ENCODE assay signal across 32 cellular contexts in the genomic region with DNA sequence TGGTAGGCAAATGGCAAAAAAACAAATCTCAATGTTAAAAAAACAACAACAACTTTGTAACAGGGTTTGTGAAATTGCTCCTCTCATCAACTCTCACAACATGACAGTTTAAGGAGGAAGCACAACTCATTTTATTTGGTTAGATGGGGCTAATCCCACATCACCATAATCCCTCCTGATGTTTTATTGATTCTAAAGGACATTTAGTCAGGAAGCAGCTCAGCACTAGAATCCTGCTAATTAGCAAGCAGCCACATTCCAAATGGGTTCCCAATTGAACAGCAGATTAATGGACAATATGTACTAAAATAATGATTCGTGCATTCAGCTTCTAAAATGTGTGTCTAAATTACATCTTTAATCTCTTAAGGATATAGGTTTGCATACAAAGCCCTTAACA. TPM values are rescaled to one million over a fixed set of nuclear protein-coding genes. Genes with fewer than 3 reads are reported as not detected.
"Had no signal": no experiment of that assay in that cellular context is flagged by ENCODE, and none has a peak within 500 bp of the region (broad histone marks: within the 10 kb centered on the region; RNA-seq: fewer than 3 reads in every experiment).

No MANE protein-coding gene starts in this region.

- H3K4me3 Mint-ChIP-seq: activated CD4-positive, alpha-beta T cell treated with anti-CD3 and anti-CD28 coated beads, Interleukin-2, amount 10 ng/mL, durations not matched to agents 7 days and 5 days; activated CD8-positive, alpha-beta T cell treated with anti-CD3 and anti-CD28 coated beads for 36 hours; activated naive CD8-positive, alpha-beta T cell; activated T-cell treated with anti-CD3 and anti-CD28 coated beads, Interleukin-2, amount 50 U/mL, for 4 hours; activated T-helper 17 cell treated with anti-CD3 and anti-CD28 coated beads, Interleukin-2, amount 50 U/mL, for 72 hours; WTC11 had no signal

- H3K9me3 ChIP-seq: esophagus squamous epithelium had no signal

- H3K27ac ChIP-seq: epithelial cell of prostate, esophagus squamous epithelium, gastroesophageal sphincter, heart right ventricle had no signal

- H3K27me3 ChIP-seq: esophagus squamous epithelium, gastroesophageal sphincter had no signal

- H3K4me3 ChIP-seq: esophagus squamous epithelium, gastroesophageal sphincter, heart right ventricle had no signal

- DNase-seq: activated CD4-positive, alpha-beta T cell treated with anti-CD3 and anti-CD28 coated beads for 1 hour; activated CD4-positive, alpha-beta T cell treated with anti-CD3 and anti-CD28 coated beads for 4 hours; activated CD4-positive, alpha-beta T cell treated with anti-CD3 and anti-CD28 coated beads, Interleukin-2, amount 10 ng/mL, durations not matched to agents 7 days and 5 days; activated CD4-positive, alpha-beta T cell treated with anti-CD3 and anti-CD28 coated beads, Interleukin-2, amount 50 U/mL, for 48 hours; activated CD8-positive, alpha-beta memory T cell treated with anti-CD3 and anti-CD28 coated beads for 24 hours; activated CD8-positive, alpha-beta T cell treated with anti-CD3 and anti-CD28 coated beads for 36 hours; activated effector memory CD4-positive, alpha-beta T cell treated with Interleukin-2 at 50 U/mL for 16 hours; activated gamma-delta T cell treated with Interleukin-2 at 50 U/mL for 16 hours; activated naive CD4-positive, alpha-beta T cell treated with anti-CD3 and anti-CD28 coated beads, Interleukin-2, amount 50 U/mL, for 16 hours; activated naive CD4-positive, alpha-beta T cell treated with Interleukin-2 at 50 U/mL for 16 hours; activated T-cell treated with anti-CD3 and anti-CD28 coated beads, Interleukin-2, amount 50 U/mL, for 4 hours; amniotic stem cell; anterior cingulate cortex; caudate nucleus; effector CD8-positive, alpha-beta T cell; esophagus squamous epithelium; foreskin melanocyte; heart right ventricle; T-helper 2 cell had no signal

- H3K27ac Mint-ChIP-seq: activated CD4-positive, alpha-beta T cell treated with anti-CD3 and anti-CD28 coated beads, Interleukin-2, amount 10 ng/mL, durations not matched to agents 7 days and 5 days; activated CD8-positive, alpha-beta T cell treated with anti-CD3 and anti-CD28 coated beads for 36 hours; activated naive CD8-positive, alpha-beta T cell; activated T-helper 17 cell treated with anti-CD3 and anti-CD28 coated beads, Interleukin-2, amount 50 U/mL, for 72 hours; WTC11 had no signal

- H3K27me3 Mint-ChIP-seq: activated naive CD8-positive, alpha-beta T cell had no signal

- H3K4me1 ChIP-seq: esophagus squamous epithelium, gastroesophageal sphincter, heart right ventricle had no signal

- H3K36me3 ChIP-seq: esophagus squamous epithelium, gastroesophageal sphincter, heart right ventricle had no signal

- H3K4me1 Mint-ChIP-seq: activated CD4-positive, alpha-beta T cell treated with anti-CD3 and anti-CD28 coated beads, Interleukin-2, amount 10 ng/mL, durations not matched to agents 7 days and 5 days; activated T-helper 17 cell treated with anti-CD3 and anti-CD28 coated beads, Interleukin-2, amount 50 U/mL, for 72 hours had no signal

- H3K9me3 Mint-ChIP-seq: activated CD4-positive, alpha-beta T cell treated with anti-CD3 and anti-CD28 coated beads, Interleukin-2, amount 10 ng/mL, durations not matched to agents 7 days and 5 days; activated CD8-positive, alpha-beta T cell treated with anti-CD3 and anti-CD28 coated beads for 36 hours; WTC11 had no signal

- H3K36me3 Mint-ChIP-seq: WTC11 had no signal

RNA-seq across cellular contexts. Expression of a gene that starts 55.7 kb away (rescaled TPM):
- total RNA-seq: activated CD4-positive, alpha-beta T cell treated with anti-CD3 and anti-CD28 coated beads, Interleukin-2, amount 10 ng/mL, durations not matched to agents 7 days and 5 days; activated CD8-positive, alpha-beta T cell treated with anti-CD3 and anti-CD28 coated beads for 36 hours; activated T-cell treated with anti-CD3 and anti-CD28 coated beads, Interleukin-2, amount 50 U/mL, for 4 hours; activated T-helper 17 cell treated with anti-CD3 and anti-CD28 coated beads, Interleukin-2, amount 50 U/mL, for 72 hours; astrocyte; chondrocyte; dermis microvascular lymphatic vessel endothelial cell; endothelial cell of umbilical vein; esophagus squamous epithelium; fibroblast of villous mesenchyme; glomerular endothelial cell; heart right ventricle; T-helper 1 cell treated with Interleukin-12 subunit alpha and Interleukin-12 subunit beta and Interleukin-4 antibody, amounts not matched to agents 30 ng/mL and 1 ng/mL, for 36 hours had no signal
- polyA plus RNA-seq: endothelial cell of umbilical vein, esophagus, heart right ventricle had no signal
